ENCODE assay signal across 9 cellular contexts in the genomic region with DNA sequence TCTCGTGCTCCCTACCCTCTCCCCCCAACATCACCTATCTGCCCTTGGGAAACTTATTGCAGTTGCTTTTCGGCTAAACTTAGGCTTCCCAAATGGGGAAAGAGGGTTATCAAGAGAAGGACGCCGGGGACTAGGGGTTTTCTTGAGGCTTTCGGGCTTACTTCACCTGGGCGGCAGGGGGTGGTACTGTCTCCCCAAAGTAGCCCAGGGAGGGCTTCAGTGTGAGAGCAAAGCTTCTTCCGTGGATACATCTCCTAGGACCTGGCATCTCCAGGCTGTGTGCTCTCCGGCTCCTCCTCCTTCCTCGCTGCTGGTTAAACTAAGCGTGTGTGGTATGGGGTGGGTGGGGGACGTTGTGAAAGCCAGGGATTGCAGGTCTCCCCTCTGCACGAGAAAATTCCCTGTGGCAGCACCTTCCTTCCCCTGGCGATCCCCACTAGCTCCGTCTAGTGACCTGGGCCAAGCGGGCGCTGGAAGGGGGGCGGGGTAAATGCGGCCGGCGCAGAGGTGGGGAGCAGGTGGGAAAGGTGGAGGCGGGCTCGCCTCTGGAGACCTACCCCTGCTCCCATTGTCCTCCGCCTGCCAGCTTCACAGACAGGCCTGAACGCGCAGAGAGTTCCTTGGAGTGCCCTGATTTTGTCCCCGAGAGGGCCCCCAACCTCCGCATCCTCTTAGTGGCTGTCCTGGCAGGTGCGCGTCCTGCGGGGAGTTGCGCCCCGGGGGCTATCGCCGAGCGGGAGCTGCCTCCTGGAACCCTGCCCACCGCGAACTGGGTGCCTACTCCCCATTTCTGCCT. TPM values are rescaled to one million over a fixed set of nuclear protein-coding genes. Genes with fewer than 3 reads are reported as not detected.
DNase-seq lines count a peak whose midpoint lies in the region; ATAC-seq, FAIRE-seq and TF ChIP-seq lines count a peak whose summit lies in the region.
"Had no signal": no experiment of that assay in that cellular context is flagged by ENCODE, and none has a peak within 500 bp of the region (broad histone marks: within the 10 kb centered on the region; RNA-seq: fewer than 3 reads in every experiment).

No MANE protein-coding gene starts in this region.

- H4K20me1 ChIP-seq in mammary epithelial cell (ENCODE audit: insufficient read depth, low read length) (no peaks in the 10 kb centered on the region), HepG2 (ENCODE audit: insufficient read depth, low read length) (peaks cover 3% of the 10 kb centered on the region; the same call in 1 of the 2 replicates)

- H3K4me2 ChIP-seq in mammary epithelial cell (ENCODE audit: insufficient read depth, low read depth, low read length) (peak overlapping the region; percentile 98), HepG2 (ENCODE audit: low read depth, low read length) (peak overlapping the region; percentile 65)

- H3K27ac ChIP-seq in mammary epithelial cell (ENCODE audit: insufficient read depth, low read depth, low read length) (peak overlapping the region; percentile 74), HepG2 (ENCODE audit: extremely low read length, insufficient read depth, low read length) (no peak overlapping the region), substantia nigra (ENCODE audit: low read depth, low read length, poor library complexity, severe bottlenecking) (peak overlapping the region; percentile 87)

- no TSS peak for BruUV-seq in mammary epithelial cell (replicated peaks; lab: Mats Ljungman, UMichigan)
- BruUV-seq in HepG2 (replicated peaks; lab: Mats Ljungman, UMichigan) = no TSS peak

- H3K36me3 ChIP-seq in mammary epithelial cell (ENCODE audit: insufficient read depth, low read length) = no peaks in the 10 kb centered on the region
- H3K36me3 ChIP-seq in HepG2 (replicated peaks in 1 of 2; ENCODE audit: control insufficient read depth in 1 of 2, insufficient read depth in 2 of 2, low read length in 2 of 2) = no peaks in the 10 kb centered on the region

- peak overlapping the region; percentile 99 for H2AFZ ChIP-seq in mammary epithelial cell (ENCODE audit: low read depth, low read length)
- H2AFZ ChIP-seq in HepG2 (ENCODE audit: low read length) = no peak overlapping the region

- POLR2A ChIA-PET in HepG2 (lab: Yijun Ruan, JAX) = no interaction called here

- no peak for TF ChIP-seq EP300 in HepG2 (IDR thresholded peaks at IDR 0.05; ENCODE audit: low read depth in 2 of 2, low read length in 2 of 2)
- no peak for TF ChIP-seq EP300 in HepG2 (CRISPR knock-in tag; IDR thresholded peaks at IDR 0.05; ENCODE audit: borderline replicate concordance)

- TF ChIP-seq POLR2A in HepG2 (IDR thresholded peaks at IDR 0.05; ENCODE audit: insufficient read depth in 1 of 2, low read depth in 2 of 2, low read length in 2 of 2) = no peak

- DNase-seq in GM03348 (ENCODE audit: low spot score) (peak; percentile 13), HK-2 (ENCODE audit: unreplicated experiment) (peak; percentile 7), mammary epithelial cell (peak; percentile 60), HepG2 (ENCODE audit: low spot score) (no peak), substantia nigra (lab: John Stamatoyannopoulos, UW) (peak in 9 of 49 donors; percentile 10 to 72 (median 41)), 8988T (no peak)
- no peak for DNase-seq in effector CD8-positive, alpha-beta T cell (lab: John Stamatoyannopoulos, UW)

- 4% methylated on average over 19 of the region's 37 CpGs for WGBS in mammary epithelial cell (ENCODE audit: low coverage, missing lambda C conversion rate)
- 38% methylated on average over 35 of the region's 37 CpGs for WGBS in HepG2 (ENCODE audit: low lambda C conversion rate)

- H3K4me3 ChIP-seq in mammary epithelial cell (replicated peaks in 1 of 3; ENCODE audit: insufficient read depth in 1 of 3, low read depth in 2 of 3, low read length in 3 of 3) (peak overlapping the region; percentile 71 to 92 (median 85)), HepG2 (replicated peaks in 1 of 3; ENCODE audit: insufficient read depth in 1 of 3, low read depth in 2 of 3, low read length in 3 of 3) (peak overlapping the region; percentile 32 to 64 (median 55); a peak in 4 of 6 replicates)
- H3K4me3 ChIP-seq: K562 had no signal

- in situ Hi-C loops in mammary epithelial cell (cut with MboI; ENCODE audit: low sequenced_read_pairs in 2 of 2) = loop anchor here (10.0 to 25.0 kb wide), 2 partner anchors 97 to 945 kb away; no protein-coding TSS in a partner anchor
- in situ Hi-C loops in HepG2 (cut with HindIII; ENCODE audit: extremely low pct_ligation_motif_present, low pct_unique_long_range_greater_than_20kb) = no loop called here

- peaks cover 23% of the 10 kb centered on the region for H3K4me1 ChIP-seq in mammary epithelial cell (ENCODE audit: insufficient read depth, low read length)
- H3K4me1 ChIP-seq in HepG2 (ENCODE audit: insufficient read depth, low read length) = peaks cover 11% of the 10 kb centered on the region; the same call in 1 of the 2 replicates

- TF ChIP-seq CTCF in mammary epithelial cell (conservative IDR thresholded peaks at IDR 0.05 in 1 of 2, IDR thresholded peaks at IDR 0.05 in 1 of 2; ENCODE audit: extremely low read depth in 1 of 2, insufficient read depth in 1 of 2, low read depth in 1 of 2, low read length in 2 of 2) (peak; percentile 8 to 56), HepG2 (CRISPR knock-in tag; IDR thresholded peaks at IDR 0.05) (no peak)

- no peak for TF ChIP-seq RAD21 in HepG2 (CRISPR knock-in tag; IDR thresholded peaks at IDR 0.05)

- H3K79me2 ChIP-seq in mammary epithelial cell (ENCODE audit: insufficient read depth, low read length) (peaks cover 29% of the 10 kb centered on the region), HepG2 (ENCODE audit: insufficient read depth, low read length) (no peaks in the 10 kb centered on the region)

- H3K27me3 ChIP-seq in mammary epithelial cell (ENCODE audit: insufficient read depth, low read length) (no peaks in the 10 kb centered on the region), HepG2 (ENCODE audit: control insufficient read depth in 1 of 2, insufficient read depth in 2 of 2, low read length in 2 of 2) (peaks cover 3 to 25% of the 10 kb centered on the region in 2 experiments; a peak in 3 of 5 replicates)

- intact Hi-C loops in mammary epithelial cell (cut with micrococcal nuclease) (loop anchor here (2.0 to 10.0 kb wide), 8 partner anchors 185 to 1133 kb away; no protein-coding TSS in a partner anchor), HepG2 (cut with micrococcal nuclease; ENCODE audit: unreplicated experiment) (loop anchor here (5.0 kb wide), 1 partner anchor 950 kb away; no protein-coding TSS in a partner anchor)

- dilution Hi-C loops in mammary epithelial cell (cut with HindIII; ENCODE audit: low sequenced_read_pairs) = no loop called here

- H3K9me3 ChIP-seq in mammary epithelial cell (replicated peaks; ENCODE audit: insufficient read depth, low read length) (no peaks in the 10 kb centered on the region), HepG2 (ENCODE audit: low read length) (no peaks in the 10 kb centered on the region)

- CTCF ChIA-PET in mammary epithelial cell (lab: Charles Lee; ENCODE audit: low non-redundant PET) = interaction anchor here (0.6 to 0.7 kb wide), 2 partner anchors 110 to 278 kb away, joined by 3 to 5 read pairs; no protein-coding TSS in a partner anchor
- CTCF ChIA-PET in HepG2 (lab: Yijun Ruan, JAX; ENCODE audit: low intra/inter-chr PET ratio, low total read pairs) = no interaction called here

- H3K9ac ChIP-seq in mammary epithelial cell (ENCODE audit: insufficient read depth, low read length) = peak overlapping the region; percentile 83
- no peak overlapping the region for H3K9ac ChIP-seq in HepG2 (ENCODE audit: insufficient read depth, low read depth, low read length)

- FAIRE-seq in HepG2 (lab: Jason Lieb, UNC) = no peak
- FAIRE-seq: K562 had no signal

- ATAC-seq in HepG2 (peak; percentile 18), GM21723 (IDR thresholded peaks at IDR 0.05; ENCODE audit: unreplicated experiment) (no peak)

TF ChIP-seq in HepG2, 621 proteins besides CTCF, POLR2A, EP300 and RAD21 (continues in another document):
- TF ChIP-seq AKAP8 (CRISPR knock-in tag; IDR thresholded peaks at IDR 0.05) (no peak), HMG20A (CRISPR knock-in tag; IDR thresholded peaks at IDR 0.05; ENCODE audit: borderline replicate concordance) (no peak), GLI4 (CRISPR knock-in tag; IDR thresholded peaks at IDR 0.05; ENCODE audit: borderline replicate concordance) (no peak), ZNF589 (CRISPR knock-in tag; conservative IDR thresholded peaks at IDR 0.05) (no peak), ZFP82 (CRISPR knock-in tag; IDR thresholded peaks at IDR 0.05; ENCODE audit: borderline replicate concordance) (no peak), CBX5 (CRISPR knock-in tag; IDR thresholded peaks at IDR 0.05; ENCODE audit: borderline replicate concordance) (no peak), HNRNPUL1 (IDR thresholded peaks at IDR 0.05; ENCODE audit: low read depth, low read length) (no peak), ADNP (CRISPR knock-in tag; IDR thresholded peaks at IDR 0.05) (no peak)

RNA-seq across cellular contexts. Expression of gene PLXDC2, which starts 1.2 kb away (rescaled TPM):
- total RNA-seq in mammary epithelial cell (100 to 1,000 TPM in 1 of 2 donors, 10 to 100 TPM in 1; 20.0 to 124 TPM), HepG2 (2016; rRNA removed; fragmentation: Illumina TruSeq; extraction: Trizol) (1.7 and 2.1 TPM in 2 replicates)
- polyA plus RNA-seq in mammary epithelial cell (13.0 TPM), HepG2 (2011; rRNA removed) (2.4 and 2.8 TPM in 2 replicates)
- 24.5 TPM for polyA minus RNA-seq in mammary epithelial cell
- total RNA-seq in HepG2 (2016; cell fraction: cytosol; rRNA removed; fragmentation: Illumina TruSeq; extraction: Trizol; ENCODE audit: low read depth) = 1.7 and 1.8 TPM in 2 replicates
- 1.5 and 1.8 TPM in 2 replicates for total RNA-seq in HepG2 (2016; cell fraction: insoluble cytoplasmic fraction; rRNA removed; fragmentation: Illumina TruSeq; extraction: Trizol)
- total RNA-seq in HepG2 (2016; cell fraction: membrane; rRNA removed; fragmentation: Illumina TruSeq; extraction: Trizol) = 1.4 and 1.6 TPM in 2 replicates
- 4.5 and 4.6 TPM in 2 replicates for total RNA-seq in HepG2 (2016; cell fraction: nucleus; rRNA removed; fragmentation: Illumina TruSeq; extraction: Trizol)
- polyA plus RNA-seq in HepG2 (2011; cell fraction: cytosol; rRNA removed) = 1.1 and 2.2 TPM in 2 replicates
- 3.3 and 4.0 TPM in 2 replicates for polyA plus RNA-seq in HepG2 (2011; cell fraction: nucleus; rRNA removed)
- 1.4 and 1.8 TPM in 2 replicates for polyA plus RNA-seq in HepG2 (2012)
- polyA plus RNA-seq in HepG2 (2016; cell fraction: cytosol; fragmentation: Illumina TruSeq; extraction: Trizol; ENCODE audit: low read depth) = 0.11 and 0.20 TPM in 2 replicates
- 0.60 and 1.0 TPM in 2 replicates for polyA plus RNA-seq in HepG2 (2016; cell fraction: insoluble cytoplasmic fraction; fragmentation: Illumina TruSeq; extraction: Trizol; ENCODE audit: low read depth)
- 0.44 and 0.47 TPM in 2 replicates for polyA plus RNA-seq in HepG2 (2016; cell fraction: membrane; fragmentation: Illumina TruSeq; extraction: Trizol; ENCODE audit: low read depth)
- 1.1 and 2.2 TPM in 2 replicates for polyA plus RNA-seq in HepG2 (2016; cell fraction: nucleus; fragmentation: Illumina TruSeq; extraction: Trizol; ENCODE audit: insufficient read depth, low read depth)
- polyA minus RNA-seq in HepG2 (2011; rRNA and poly(A)+ RNA removed; ENCODE audit: low replicate concordance) = 0.05 and 5.6 TPM in 2 replicates
- 1.2 and 1.9 TPM in 2 replicates for polyA minus RNA-seq in HepG2 (2011; cell fraction: cytosol; rRNA and poly(A)+ RNA removed)
- 16.4 and 22.1 TPM in 2 replicates for polyA minus RNA-seq in HepG2 (2011; cell fraction: nucleus; rRNA and poly(A)+ RNA removed)

Comparison
In these comparisons a context has a peak if more than half of its experiments do, and no peak if none do; other contexts are left out.
1. DNase-seq: peak in GM03348 (single experiment), HK-2 (single experiment) and mammary epithelial cell (single experiment); none in HepG2 (single experiment), 8988T (single experiment) and effector CD8-positive, alpha-beta T cell (single experiment).